9 cellular contexts compared by ENCODE assay signal in the genomic region with DNA sequence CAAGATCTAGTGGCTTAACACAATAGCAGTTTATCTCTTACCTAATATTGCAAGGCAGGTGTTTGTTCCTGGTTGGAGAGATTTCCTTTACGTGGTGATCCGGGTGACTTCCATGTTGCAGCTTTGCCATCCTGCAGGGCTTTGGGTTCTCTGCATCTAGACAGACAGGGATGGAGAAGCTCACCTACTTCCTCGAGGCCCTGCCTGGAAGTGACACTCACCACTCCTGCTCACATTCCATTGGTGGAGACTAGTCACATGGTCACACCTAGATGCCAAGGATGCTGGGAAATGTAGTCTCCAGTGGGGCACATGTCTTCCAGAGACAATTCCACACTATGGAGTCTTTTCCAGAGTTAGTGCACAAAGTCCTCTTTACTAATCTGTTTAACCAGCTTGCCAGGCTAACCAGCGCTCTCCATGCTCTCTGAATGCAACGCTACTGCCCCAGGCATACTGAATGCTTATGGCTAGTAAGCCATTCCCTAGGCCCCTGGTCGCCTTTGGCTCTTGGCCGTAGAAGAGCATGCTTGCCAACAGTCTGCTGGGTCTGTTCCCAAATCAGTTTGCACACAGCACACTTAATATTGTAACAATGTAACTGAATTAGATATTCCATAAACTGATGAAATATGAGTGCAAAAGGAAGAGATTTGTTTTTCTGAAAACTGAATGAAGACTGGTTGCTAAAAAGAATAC. TPM values are rescaled to one million over a fixed set of nuclear protein-coding genes. Genes with fewer than 3 reads are reported as not detected.
DNase-seq lines count a peak whose midpoint lies in the region; ATAC-seq and TF ChIP-seq lines count a peak whose summit lies in the region.
"Had no signal": no experiment of that assay in that cellular context is flagged by ENCODE, and none has a peak within 500 bp of the region (broad histone marks: within the 10 kb centered on the region; RNA-seq: fewer than 3 reads in every experiment).

No MANE protein-coding gene starts in this region.

- H3K4me3 ChIP-seq in OCI-LY7 (ENCODE audit: low read depth, low read length, poor library complexity, severe bottlenecking) (peak overlapping the region; percentile 67), heart left ventricle (peak overlapping the region in 1 of 12 donors; percentile 12)
- H3K4me3 ChIP-seq: SJSA1 had no signal

- POLR2A ChIA-PET in OCI-LY7 (lab: Charles Lee) = interaction anchor here (0.5 to 1.0 kb wide), 4 partner anchors 9 to 293 kb away, joined by 3 to 7 read pairs (median 5); no protein-coding TSS in a partner anchor

- WGBS in heart left ventricle, 4 donors = 65 to 76% (median 69%) methylated on average over 7 of the region's 7 CpGs

- H3K4me3 Mint-ChIP-seq in activated naive CD8-positive, alpha-beta T cell treated with anti-CD3 and anti-CD28 coated beads, Interleukin-2, amount 50 U/mL, for 24 hours = no peak overlapping the region

- peaks cover 30% of the 10 kb centered on the region for H3K4me1 ChIP-seq in OCI-LY7 (ENCODE audit: insufficient read depth, low read length, poor library complexity, severe bottlenecking)
- H3K4me1 ChIP-seq in heart left ventricle = peaks cover 0 to 20% (median 0%) of the 10 kb centered on the region in 12 donors

- no peaks in the 10 kb centered on the region for H3K27me3 ChIP-seq in heart left ventricle

- DNase-seq in DMS153 (lab: John Stamatoyannopoulos, UW) = peak; percentile 91
- peak; percentile 76 for DNase-seq in HT-29 (ENCODE audit: low spot score)
- peak; percentile 91 for DNase-seq in OCI-LY7 (ENCODE audit: low spot score)
- peak; percentile 38 for DNase-seq in activated naive CD8-positive, alpha-beta T cell treated with anti-CD3 and anti-CD28 coated beads, Interleukin-2, amount 50 U/mL, for 24 hours
- peak in 4 of 5 donors; percentile 56 to 64 (median 61) for DNase-seq in heart left ventricle
- DNase-seq in retina = peak; percentile 67

- H3K27ac ChIP-seq in OCI-LY7 (ENCODE audit: low read depth, low read length, poor library complexity, severe bottlenecking) (no peak overlapping the region), heart left ventricle (peak overlapping the region in 1 of 12 donors; percentile 25)
- H3K27ac ChIP-seq: SJSA1 had no signal

- H3K4me1 Mint-ChIP-seq in activated naive CD8-positive, alpha-beta T cell treated with anti-CD3 and anti-CD28 coated beads, Interleukin-2, amount 50 U/mL, for 24 hours = peaks cover 11% of the 10 kb centered on the region

- peak; percentile 64 for ATAC-seq in activated naive CD8-positive, alpha-beta T cell treated with anti-CD3 and anti-CD28 coated beads, Interleukin-2, amount 50 U/mL, for 24 hours
- ATAC-seq in heart left ventricle (peak; percentile 52 to 72 (median 69)), GM19324 (IDR thresholded peaks at IDR 0.05; ENCODE audit: low FRiP score, unreplicated experiment) (no peak), HG02970 (IDR thresholded peaks at IDR 0.05; ENCODE audit: low FRiP score, unreplicated experiment) (no peak)

- H3K27ac Mint-ChIP-seq in activated naive CD8-positive, alpha-beta T cell treated with anti-CD3 and anti-CD28 coated beads, Interleukin-2, amount 50 U/mL, for 24 hours = no peak overlapping the region

- peaks cover 19% of the 10 kb centered on the region for H3K9me3 ChIP-seq in OCI-LY7 (ENCODE audit: low read length)
- no peaks in the 10 kb centered on the region for H3K9me3 ChIP-seq in heart left ventricle
- H3K9me3 ChIP-seq: SJSA1 had no signal

- no peaks in the 10 kb centered on the region for H3K9me2 ChIP-seq in OCI-LY7 (ENCODE audit: insufficient read depth, low read length)

- H3K79me2 ChIP-seq in OCI-LY7 (ENCODE audit: insufficient read depth, low read depth, low read length) = no peaks in the 10 kb centered on the region

- H2AFZ ChIP-seq in OCI-LY7 (ENCODE audit: low read length) = peak overlapping the region; percentile 79; the same call in 1 of the 2 replicates

- CTCF ChIA-PET in OCI-LY7 (lab: Charles Lee; ENCODE audit: unreplicated experiment) = interaction anchor here (1.3 kb wide), 1 partner anchor 9 kb away, joined by 6 read pairs; no protein-coding TSS in a partner anchor

- no peaks in the 10 kb centered on the region for H4K20me1 ChIP-seq in OCI-LY7 (ENCODE audit: insufficient read depth, low read length)

- no peak for TF ChIP-seq POLR2A in heart left ventricle (IDR thresholded peaks at IDR 0.05)

- peak overlapping the region; percentile 81 for H3K4me2 ChIP-seq in OCI-LY7 (ENCODE audit: low read length)

- no TSS peak for BruUV-seq in OCI-LY7 (replicated peaks; lab: Mats Ljungman, UMichigan)

- H3K36me3 ChIP-seq in OCI-LY7 (ENCODE audit: insufficient read depth, low read length) (peaks cover 11% of the 10 kb centered on the region), heart left ventricle (no peaks in the 10 kb centered on the region)
- H3K36me3 ChIP-seq: SJSA1 had no signal

- H3K36me3 Mint-ChIP-seq in activated naive CD8-positive, alpha-beta T cell treated with anti-CD3 and anti-CD28 coated beads, Interleukin-2, amount 50 U/mL, for 24 hours (ENCODE audit: low read depth) = no peaks in the 10 kb centered on the region

- H3K27me3 Mint-ChIP-seq in activated naive CD8-positive, alpha-beta T cell treated with anti-CD3 and anti-CD28 coated beads, Interleukin-2, amount 50 U/mL, for 24 hours = peaks cover 4% of the 10 kb centered on the region

- H3K9me3 Mint-ChIP-seq in activated naive CD8-positive, alpha-beta T cell treated with anti-CD3 and anti-CD28 coated beads, Interleukin-2, amount 50 U/mL, for 24 hours = no peaks in the 10 kb centered on the region

- intact Hi-C loops in OCI-LY7 (cut with micrococcal nuclease; ENCODE audit: unreplicated experiment) = no loop called here
- intact Hi-C loops in heart left ventricle (cut with DNase I) = loop anchor here in 4 of 10 donors (10.0 kb wide), 3 partner anchors 204 to 524 kb away; a partner anchor contains a TSS

- TF ChIP-seq CTCF in OCI-LY7 (conservative IDR thresholded peaks at IDR 0.05; ENCODE audit: low read length) (no peak), heart left ventricle (IDR thresholded peaks at IDR 0.05) (no peak)

RNA-seq across cellular contexts. Expression of a gene that starts 6.7 kb away (rescaled TPM):
- not detected in 2 replicates for total RNA-seq in HT-29 (2014; rRNA removed; shearing (Covaris generic))
- not detected in 2 replicates for total RNA-seq in OCI-LY7 (2014; rRNA removed; shearing (Covaris generic))
- total RNA-seq in OCI-LY7 (2022) = not detected in 2 replicates
- 1 to 10 TPM in 2 of 9 donors, under 1 TPM in 7; 0.12 to 2.2 (median 0.39) TPM for total RNA-seq in heart left ventricle
- polyA plus RNA-seq in heart left ventricle = under 1 TPM; 0.23 to 0.33 TPM
- total RNA-seq: SJSA1 had no signal

RNA-seq across cellular contexts. Expression of a gene that starts 23.8 kb away (rescaled TPM):
- total RNA-seq in HT-29 (2014; rRNA removed; shearing (Covaris generic)) = not detected in 2 replicates
- not detected in 2 replicates for total RNA-seq in OCI-LY7 (2014; rRNA removed; shearing (Covaris generic))
- not detected in 2 replicates for total RNA-seq in OCI-LY7 (2022)
- total RNA-seq in heart left ventricle = 10 to 100 TPM in 8 of 9 donors, 1 to 10 TPM in 1; 7.3 to 62.3 (median 28.7) TPM
- polyA plus RNA-seq in heart left ventricle = 10 to 100 TPM; 11.0 to 92.3 TPM
- total RNA-seq: SJSA1 had no signal

Comparison
In these comparisons a context has a peak if more than half of its experiments do, and no peak if none do; other contexts are left out.
1. DNase-seq: peak in every context shown above with its lines; median percentile 91 in DMS153; 91 in OCI-LY7; 76 in HT-29; 67 in retina; 61 in heart left ventricle; 38 in activated naive CD8-positive, alpha-beta T cell treated with anti-CD3 and anti-CD28 coated beads, Interleukin-2, amount 50 U/mL, for 24 hours.
2. ATAC-seq: peak in activated naive CD8-positive, alpha-beta T cell treated with anti-CD3 and anti-CD28 coated beads, Interleukin-2, amount 50 U/mL, for 24 hours (single experiment) and heart left ventricle (4 of 4); none in GM19324 (single experiment) and HG02970 (single experiment).